ENCODE assay signal across 1 cellular context in genomic region chr19:19444694-19445155, GRCh38.
A peak's percentile ranks its signal among the peaks of the same experiment; 100 is the strongest.
TF ChIP-seq lines count a peak whose summit lies in the region.

No MANE protein-coding gene starts in this region.

TF ChIP-seq in K562, 482 proteins besides CTCF, POLR2A, EP300 and RAD21 (continued from another document and continues in another):
- TF ChIP-seq, protein P1, sequence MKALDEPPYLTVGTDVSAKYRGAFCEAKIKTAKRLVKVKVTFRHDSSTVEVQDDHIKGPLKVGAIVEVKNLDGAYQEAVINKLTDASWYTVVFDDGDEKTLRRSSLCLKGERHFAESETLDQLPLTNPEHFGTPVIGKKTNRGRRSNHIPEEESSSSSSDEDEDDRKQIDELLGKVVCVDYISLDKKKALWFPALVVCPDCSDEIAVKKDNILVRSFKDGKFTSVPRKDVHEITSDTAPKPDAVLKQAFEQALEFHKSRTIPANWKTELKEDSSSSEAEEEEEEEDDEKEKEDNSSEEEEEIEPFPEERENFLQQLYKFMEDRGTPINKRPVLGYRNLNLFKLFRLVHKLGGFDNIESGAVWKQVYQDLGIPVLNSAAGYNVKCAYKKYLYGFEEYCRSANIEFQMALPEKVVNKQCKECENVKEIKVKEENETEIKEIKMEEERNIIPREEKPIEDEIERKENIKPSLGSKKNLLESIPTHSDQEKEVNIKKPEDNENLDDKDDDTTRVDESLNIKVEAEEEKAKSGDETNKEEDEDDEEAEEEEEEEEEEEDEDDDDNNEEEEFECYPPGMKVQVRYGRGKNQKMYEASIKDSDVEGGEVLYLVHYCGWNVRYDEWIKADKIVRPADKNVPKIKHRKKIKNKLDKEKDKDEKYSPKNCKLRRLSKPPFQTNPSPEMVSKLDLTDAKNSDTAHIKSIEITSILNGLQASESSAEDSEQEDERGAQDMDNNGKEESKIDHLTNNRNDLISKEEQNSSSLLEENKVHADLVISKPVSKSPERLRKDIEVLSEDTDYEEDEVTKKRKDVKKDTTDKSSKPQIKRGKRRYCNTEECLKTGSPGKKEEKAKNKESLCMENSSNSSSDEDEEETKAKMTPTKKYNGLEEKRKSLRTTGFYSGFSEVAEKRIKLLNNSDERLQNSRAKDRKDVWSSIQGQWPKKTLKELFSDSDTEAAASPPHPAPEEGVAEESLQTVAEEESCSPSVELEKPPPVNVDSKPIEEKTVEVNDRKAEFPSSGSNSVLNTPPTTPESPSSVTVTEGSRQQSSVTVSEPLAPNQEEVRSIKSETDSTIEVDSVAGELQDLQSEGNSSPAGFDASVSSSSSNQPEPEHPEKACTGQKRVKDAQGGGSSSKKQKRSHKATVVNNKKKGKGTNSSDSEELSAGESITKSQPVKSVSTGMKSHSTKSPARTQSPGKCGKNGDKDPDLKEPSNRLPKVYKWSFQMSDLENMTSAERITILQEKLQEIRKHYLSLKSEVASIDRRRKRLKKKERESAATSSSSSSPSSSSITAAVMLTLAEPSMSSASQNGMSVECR (CRISPR knock-in tag; IDR thresholded peaks at IDR 0.05) = no peak
- TF ChIP-seq ELF1 (tag; IDR thresholded peaks at IDR 0.05) (peak; percentile 62; the same call in 1 of the 2 replicates), FOXO4 (CRISPR knock-in tag; IDR thresholded peaks at IDR 0.05) (no peak), CBX3 (IDR thresholded peaks at IDR 0.05; ENCODE audit: borderline replicate concordance in 1 of 2, low read length in 2 of 2) (peak in 1 of 2 experiments; percentile 53; a peak in 1 of 3 replicates), ELK1 (CRISPR knock-in tag; IDR thresholded peaks at IDR 0.05) (no peak), TEAD1 (CRISPR knock-in tag; IDR thresholded peaks at IDR 0.05) (0 out of 4 replicates have a peak, but pooled peaks have one; percentile 22 to 42), PKNOX1 (IDR thresholded peaks at IDR 0.05) (no peak), USF2 (CRISPR knock-in tag; IDR thresholded peaks at IDR 0.05) (no peak), ESRRA (IDR thresholded peaks at IDR 0.05; ENCODE audit: borderline replicate concordance, low read depth) (no peak), SP1 (CRISPR knock-in tag; IDR thresholded peaks at IDR 0.05) (no peak), ETV6 (IDR thresholded peaks at IDR 0.05; ENCODE audit: borderline replicate concordance in 1 of 2, low read depth in 2 of 2, low read length in 1 of 2) (no peak), ETV6 (CRISPR knock-in tag; IDR thresholded peaks at IDR 0.05; ENCODE audit: borderline replicate concordance) (no peak), PRMT5 (CRISPR knock-in tag; IDR thresholded peaks at IDR 0.05) (no peak), KLF16 (IDR thresholded peaks at IDR 0.05) (no peak), WHSC1 (IDR thresholded peaks at IDR 0.05; ENCODE audit: low read length) (no peak), DACH1 (IDR thresholded peaks at IDR 0.05; ENCODE audit: partially characterized antibody) (no peak), NFRKB (IDR thresholded peaks at IDR 0.05; ENCODE audit: low read depth) (no peak), KLF13 (tag; IDR thresholded peaks at IDR 0.05; ENCODE audit: borderline replicate concordance, low read depth) (no peak), NRF1 (conservative IDR thresholded peaks at IDR 0.05 in 1 of 2, IDR thresholded peaks at IDR 0.05 in 1 of 2) (no peak), ZNF561 (CRISPR knock-in tag; conservative IDR thresholded peaks at IDR 0.05) (no peak), ZFP1 (CRISPR knock-in tag; IDR thresholded peaks at IDR 0.05) (no peak), DNMT1 (IDR thresholded peaks at IDR 0.05) (no peak), FOXP4 (CRISPR knock-in tag; IDR thresholded peaks at IDR 0.05; ENCODE audit: borderline replicate concordance) (no peak), GABPA (tag; conservative IDR thresholded peaks at IDR 0.05; ENCODE audit: low read depth) (0 out of 2 replicates have a peak, but pooled peaks have one; percentile 33), SRSF7 (optimal IDR thresholded peaks at IDR 0.05; ENCODE audit: low read depth, low read length) (no peak), CREB3 (tag; conservative IDR thresholded peaks at IDR 0.05; ENCODE audit: low read depth) (no peak), LEF1 (IDR thresholded peaks at IDR 0.05) (no peak), SPI1 (IDR thresholded peaks at IDR 0.05; ENCODE audit: borderline replicate concordance, low read depth, low read length) (peak; percentile 100), TGIF2 (CRISPR knock-in tag; IDR thresholded peaks at IDR 0.05) (no peak), ZZZ3 (IDR thresholded peaks at IDR 0.05) (no peak)
- TF ChIP-seq, protein P2, sequence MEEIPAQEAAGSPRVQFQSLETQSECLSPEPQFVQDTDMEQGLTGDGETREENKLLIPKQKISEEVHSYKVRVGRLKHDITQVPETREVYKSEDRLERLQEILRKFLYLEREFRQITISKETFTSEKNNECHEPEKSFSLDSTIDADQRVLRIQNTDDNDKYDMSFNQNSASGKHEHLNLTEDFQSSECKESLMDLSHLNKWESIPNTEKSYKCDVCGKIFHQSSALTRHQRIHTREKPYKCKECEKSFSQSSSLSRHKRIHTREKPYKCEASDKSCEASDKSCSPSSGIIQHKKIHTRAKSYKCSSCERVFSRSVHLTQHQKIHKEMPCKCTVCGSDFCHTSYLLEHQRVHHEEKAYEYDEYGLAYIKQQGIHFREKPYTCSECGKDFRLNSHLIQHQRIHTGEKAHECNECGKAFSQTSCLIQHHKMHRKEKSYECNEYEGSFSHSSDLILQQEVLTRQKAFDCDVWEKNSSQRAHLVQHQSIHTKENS (CRISPR knock-in tag; IDR thresholded peaks at IDR 0.05) = no peak
- TF ChIP-seq, protein P3, sequence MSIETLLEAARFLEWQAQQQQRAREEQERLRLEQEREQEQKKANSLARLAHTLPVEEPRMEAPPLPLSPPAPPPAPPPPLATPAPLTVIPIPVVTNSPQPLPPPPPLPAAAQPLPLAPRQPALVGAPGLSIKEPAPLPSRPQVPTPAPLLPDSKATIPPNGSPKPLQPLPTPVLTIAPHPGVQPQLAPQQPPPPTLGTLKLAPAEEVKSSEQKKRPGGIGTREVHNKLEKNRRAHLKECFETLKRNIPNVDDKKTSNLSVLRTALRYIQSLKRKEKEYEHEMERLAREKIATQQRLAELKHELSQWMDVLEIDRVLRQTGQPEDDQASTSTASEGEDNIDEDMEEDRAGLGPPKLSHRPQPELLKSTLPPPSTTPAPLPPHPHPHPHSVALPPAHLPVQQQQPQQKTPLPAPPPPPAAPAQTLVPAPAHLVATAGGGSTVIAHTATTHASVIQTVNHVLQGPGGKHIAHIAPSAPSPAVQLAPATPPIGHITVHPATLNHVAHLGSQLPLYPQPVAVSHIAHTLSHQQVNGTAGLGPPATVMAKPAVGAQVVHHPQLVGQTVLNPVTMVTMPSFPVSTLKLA (conservative IDR thresholded peaks at IDR 0.05) = peak in 1 of 2 experiments; percentile 40; a peak in 1 of 4 replicates
- TF ChIP-seq, protein P4, sequence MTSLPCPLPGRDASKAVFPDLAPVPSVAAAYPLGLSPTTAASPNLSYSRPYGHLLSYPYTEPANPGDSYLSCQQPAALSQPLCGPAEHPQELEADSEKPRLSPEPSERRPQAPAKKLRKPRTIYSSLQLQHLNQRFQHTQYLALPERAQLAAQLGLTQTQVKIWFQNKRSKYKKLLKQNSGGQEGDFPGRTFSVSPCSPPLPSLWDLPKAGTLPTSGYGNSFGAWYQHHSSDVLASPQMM (CRISPR knock-in tag; IDR thresholded peaks at IDR 0.05) = no peak
- TF ChIP-seq, protein P5, sequence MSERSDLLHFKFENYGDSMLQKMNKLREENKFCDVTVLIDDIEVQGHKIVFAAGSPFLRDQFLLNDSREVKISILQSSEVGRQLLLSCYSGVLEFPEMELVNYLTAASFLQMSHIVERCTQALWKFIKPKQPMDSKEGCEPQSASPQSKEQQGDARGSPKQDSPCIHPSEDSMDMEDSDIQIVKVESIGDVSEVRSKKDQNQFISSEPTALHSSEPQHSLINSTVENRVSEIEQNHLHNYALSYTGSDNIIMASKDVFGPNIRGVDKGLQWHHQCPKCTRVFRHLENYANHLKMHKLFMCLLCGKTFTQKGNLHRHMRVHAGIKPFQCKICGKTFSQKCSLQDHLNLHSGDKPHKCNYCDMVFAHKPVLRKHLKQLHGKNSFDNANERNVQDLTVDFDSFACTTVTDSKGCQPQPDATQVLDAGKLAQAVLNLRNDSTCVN (CRISPR knock-in tag; IDR thresholded peaks at IDR 0.05) = no peak
- TF ChIP-seq, protein P6, sequence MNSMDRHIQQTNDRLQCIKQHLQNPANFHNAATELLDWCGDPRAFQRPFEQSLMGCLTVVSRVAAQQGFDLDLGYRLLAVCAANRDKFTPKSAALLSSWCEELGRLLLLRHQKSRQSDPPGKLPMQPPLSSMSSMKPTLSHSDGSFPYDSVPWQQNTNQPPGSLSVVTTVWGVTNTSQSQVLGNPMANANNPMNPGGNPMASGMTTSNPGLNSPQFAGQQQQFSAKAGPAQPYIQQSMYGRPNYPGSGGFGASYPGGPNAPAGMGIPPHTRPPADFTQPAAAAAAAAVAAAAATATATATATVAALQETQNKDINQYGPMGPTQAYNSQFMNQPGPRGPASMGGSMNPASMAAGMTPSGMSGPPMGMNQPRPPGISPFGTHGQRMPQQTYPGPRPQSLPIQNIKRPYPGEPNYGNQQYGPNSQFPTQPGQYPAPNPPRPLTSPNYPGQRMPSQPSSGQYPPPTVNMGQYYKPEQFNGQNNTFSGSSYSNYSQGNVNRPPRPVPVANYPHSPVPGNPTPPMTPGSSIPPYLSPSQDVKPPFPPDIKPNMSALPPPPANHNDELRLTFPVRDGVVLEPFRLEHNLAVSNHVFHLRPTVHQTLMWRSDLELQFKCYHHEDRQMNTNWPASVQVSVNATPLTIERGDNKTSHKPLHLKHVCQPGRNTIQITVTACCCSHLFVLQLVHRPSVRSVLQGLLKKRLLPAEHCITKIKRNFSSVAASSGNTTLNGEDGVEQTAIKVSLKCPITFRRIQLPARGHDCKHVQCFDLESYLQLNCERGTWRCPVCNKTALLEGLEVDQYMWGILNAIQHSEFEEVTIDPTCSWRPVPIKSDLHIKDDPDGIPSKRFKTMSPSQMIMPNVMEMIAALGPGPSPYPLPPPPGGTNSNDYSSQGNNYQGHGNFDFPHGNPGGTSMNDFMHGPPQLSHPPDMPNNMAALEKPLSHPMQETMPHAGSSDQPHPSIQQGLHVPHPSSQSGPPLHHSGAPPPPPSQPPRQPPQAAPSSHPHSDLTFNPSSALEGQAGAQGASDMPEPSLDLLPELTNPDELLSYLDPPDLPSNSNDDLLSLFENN (IDR thresholded peaks at IDR 0.05; ENCODE audit: low read depth in 2 of 2, low read length in 2 of 2) = no peak
- TF ChIP-seq, protein P7, sequence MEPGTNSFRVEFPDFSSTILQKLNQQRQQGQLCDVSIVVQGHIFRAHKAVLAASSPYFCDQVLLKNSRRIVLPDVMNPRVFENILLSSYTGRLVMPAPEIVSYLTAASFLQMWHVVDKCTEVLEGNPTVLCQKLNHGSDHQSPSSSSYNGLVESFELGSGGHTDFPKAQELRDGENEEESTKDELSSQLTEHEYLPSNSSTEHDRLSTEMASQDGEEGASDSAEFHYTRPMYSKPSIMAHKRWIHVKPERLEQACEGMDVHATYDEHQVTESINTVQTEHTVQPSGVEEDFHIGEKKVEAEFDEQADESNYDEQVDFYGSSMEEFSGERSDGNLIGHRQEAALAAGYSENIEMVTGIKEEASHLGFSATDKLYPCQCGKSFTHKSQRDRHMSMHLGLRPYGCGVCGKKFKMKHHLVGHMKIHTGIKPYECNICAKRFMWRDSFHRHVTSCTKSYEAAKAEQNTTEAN (CRISPR knock-in tag; IDR thresholded peaks at IDR 0.05) = no peak
